8 cellular contexts compared by ENCODE assay signal in the genomic region with DNA sequence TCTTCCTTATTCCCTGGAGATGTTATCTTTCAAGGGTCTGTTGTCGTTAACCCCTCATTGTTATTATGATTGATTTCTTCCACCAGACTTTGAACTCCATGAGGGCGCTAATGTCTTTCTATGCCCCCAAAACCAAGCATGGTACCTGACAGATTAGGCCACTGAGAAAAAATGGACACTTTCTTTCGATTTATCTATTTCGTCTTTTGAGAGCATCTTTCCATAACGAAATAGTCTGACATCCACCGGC. TPM values are rescaled to one million over a fixed set of nuclear protein-coding genes. Genes with fewer than 3 reads are reported as not detected.
DNase-seq lines count a peak whose midpoint lies in the region; ATAC-seq and TF ChIP-seq lines count a peak whose summit lies in the region.

No MANE protein-coding gene starts in this region.

- H3K27me3 ChIP-seq in CD8-positive, alpha-beta T cell (ENCODE audit: insufficient read depth, low read length): no peaks in the 10 kb centered on the region
- H3K27me3 ChIP-seq in duodenal mucosa (ENCODE audit: control insufficient read depth in 1 of 2, insufficient read depth in 2 of 2, low read length in 2 of 2): no peaks in the 10 kb centered on the region
- no peaks in the 10 kb centered on the region for H3K27me3 ChIP-seq in neuron (ENCODE audit: insufficient read depth, low read length)

- H3K36me3 ChIP-seq in CD8-positive, alpha-beta T cell (ENCODE audit: insufficient read depth, low read length): peaks cover 3% of the 10 kb centered on the region
- peaks cover 7 to 17% of the 10 kb centered on the region in 2 donors for H3K36me3 ChIP-seq in duodenal mucosa (ENCODE audit: control insufficient read depth in 1 of 2, insufficient read depth in 2 of 2, low read length in 2 of 2)
- H3K36me3 ChIP-seq in neuron (ENCODE audit: insufficient read depth, low read length): peaks cover 25% of the 10 kb centered on the region

- CTCF ChIA-PET in CD8-positive, alpha-beta T cell (lab: Charles Lee): interaction anchor here (0.7 to 2.6 kb wide), 8 partner anchors 16 to 487 kb away, joined by 3 to 9 read pairs (median 4); no protein-coding TSS in a partner anchor

- peak overlapping the region; percentile 82 for H3K27ac ChIP-seq in CD8-positive, alpha-beta T cell (ENCODE audit: low read depth, low read length)
- H3K27ac ChIP-seq in duodenal mucosa (ENCODE audit: low read depth, low read length): no peak overlapping the region

- H3K4me3 ChIP-seq in CD8-positive, alpha-beta T cell (ENCODE audit: low read depth, low read length): peak overlapping the region; percentile 82
- peak overlapping the region; percentile 99 for H3K4me3 ChIP-seq in NB4 (ENCODE audit: low read depth, low read length)
- H3K4me3 ChIP-seq in duodenal mucosa (ENCODE audit: low read depth in 1 of 2, low read length in 2 of 2): peak overlapping the region; percentile 83 to 100
- H3K4me3 ChIP-seq in neuron (ENCODE audit: low read length): peak overlapping the region; percentile 99

- TF ChIP-seq POLR2A in NB4 (IDR thresholded peaks at IDR 0.05; ENCODE audit: extremely low read depth, insufficient read length): no peak

- H3K9me3 Mint-ChIP-seq in CD8-positive, alpha-beta T cell: no peaks in the 10 kb centered on the region

- peak overlapping the region; percentile 97 for H3K27ac Mint-ChIP-seq in CD8-positive, alpha-beta T cell

- peak overlapping the region; percentile 98 for H3K4me3 Mint-ChIP-seq in CD8-positive, alpha-beta T cell

- no peaks in the 10 kb centered on the region for H3K9me3 ChIP-seq in CD8-positive, alpha-beta T cell (ENCODE audit: low read length)
- no peaks in the 10 kb centered on the region for H3K9me3 ChIP-seq in duodenal mucosa (ENCODE audit: control insufficient read depth in 1 of 2, low read length in 2 of 2)
- no peaks in the 10 kb centered on the region for H3K9me3 ChIP-seq in neuron (ENCODE audit: low read length)

- no peak for ATAC-seq in CD8-positive, alpha-beta T cell
- ATAC-seq in GM21423 (IDR thresholded peaks at IDR 0.05; ENCODE audit: unreplicated experiment): no peak

- H3K27me3 Mint-ChIP-seq in CD8-positive, alpha-beta T cell (ENCODE audit: low read depth): no peaks in the 10 kb centered on the region

- H3K4me1 Mint-ChIP-seq in CD8-positive, alpha-beta T cell (ENCODE audit: low read depth): peaks cover 32% of the 10 kb centered on the region

- peaks cover 19% of the 10 kb centered on the region for H3K4me1 ChIP-seq in CD8-positive, alpha-beta T cell (ENCODE audit: insufficient read depth, low read length)
- peaks cover 13 to 14% of the 10 kb centered on the region in 2 donors for H3K4me1 ChIP-seq in duodenal mucosa (ENCODE audit: control insufficient read depth in 1 of 2, insufficient read depth in 2 of 2, low read length in 2 of 2)
- peaks cover 11% of the 10 kb centered on the region for H3K4me1 ChIP-seq in neuron (ENCODE audit: insufficient read depth, low read length)

- DNase-seq in CD8-positive, alpha-beta T cell: no peak
- DNase-seq in NB4 (ENCODE audit: low read depth) (no peak), NCI-H774 (lab: John Stamatoyannopoulos, UW) (no peak), cortex of kidney (lab: John Stamatoyannopoulos, UW) (no peak), dermis blood vessel endothelial cell (no peak)

- H3K36me3 Mint-ChIP-seq in CD8-positive, alpha-beta T cell: peaks cover 36% of the 10 kb centered on the region

- TF ChIP-seq CTCF in CD8-positive, alpha-beta T cell (IDR thresholded peaks at IDR 0.05): no peak
- no peak for TF ChIP-seq CTCF in NB4 (IDR thresholded peaks at IDR 0.05; ENCODE audit: low read depth, low read length)

- POLR2A ChIA-PET in CD8-positive, alpha-beta T cell (lab: Charles Lee): interaction anchor here (0.6 to 1.6 kb wide), 9 partner anchors 18 to 371 kb away, joined by 3 to 8 read pairs (median 4); partner anchors contain the start of genes COPB1, CYP2R1 and PDE3B

- intact Hi-C loops in CD8-positive, alpha-beta T cell (cut with DNase I, micrococcal nuclease): loop anchor here (1.0 to 10.0 kb wide), 11 partner anchors 22 to 554 kb away; partner anchors contain the start of genes COPB1 (in 2 of the 2), CALCB (in 1 of the 2), PDE3B (in 1 of the 2) and RRAS2 (in 1 of the 2)

- H3K9ac ChIP-seq in duodenal mucosa (ENCODE audit: low read depth in 1 of 2, low read length in 2 of 2): peak overlapping the region; percentile 42 to 55

- H2AFZ ChIP-seq in neuron (ENCODE audit: low read depth, low read length): peak overlapping the region; percentile 92

RNA-seq across cellular contexts. Expression of gene PSMA1, which starts 0.6 kb away (rescaled TPM):
- total RNA-seq in CD8-positive, alpha-beta T cell: 100 to 1,000 TPM; 177 to 193 TPM
- total RNA-seq in dermis blood vessel endothelial cell: 137 and 177 TPM in 2 replicates

RNA-seq across cellular contexts. Expression of gene COPB1, which starts 21.2 kb away (rescaled TPM):
- 100 to 1,000 TPM; 108 to 114 TPM for total RNA-seq in CD8-positive, alpha-beta T cell
- 254 and 312 TPM in 2 replicates for total RNA-seq in dermis blood vessel endothelial cell
